15 cellular contexts compared by ENCODE assay signal in genomic region chr6:36857325-36857724, GRCh38. TPM values are rescaled to one million over a fixed set of nuclear protein-coding genes. Genes with fewer than 3 reads are reported as not detected.
A peak's percentile ranks its signal among the peaks of the same experiment; 100 is the strongest.
DNase-seq lines count a peak whose midpoint lies in the region; ATAC-seq and TF ChIP-seq lines count a peak whose summit lies in the region.
"Had no signal": no experiment of that assay in that cellular context is flagged by ENCODE, and none has a peak within 500 bp of the region (broad histone marks: within the 10 kb centered on the region; RNA-seq: fewer than 3 reads in every experiment).

No MANE protein-coding gene starts in this region.

- H3K36me3 Mint-ChIP-seq in endothelial cell (ENCODE audit: low read depth, unreplicated experiment): peaks cover 22% of the 10 kb centered on the region

- H3K4me1 Mint-ChIP-seq in endothelial cell (ENCODE audit: unreplicated experiment): peaks cover 11% of the 10 kb centered on the region

- intact Hi-C loops in left ventricle myocardium inferior (cut with micrococcal nuclease) (no loop called here), left cardiac atrium (cut with DNase I) (no loop called here), Panc1 (cut with micrococcal nuclease; ENCODE audit: unreplicated experiment) (no loop called here), vagina (cut with DNase I) (no loop called here)

- no TSS peak for BruUV-seq in Panc1 (replicated peaks; lab: Mats Ljungman, UMichigan)

- H2AFZ ChIP-seq in osteoblast (ENCODE audit: low read length): no peak overlapping the region
- H2AFZ ChIP-seq: GM23338 had no signal

- peak overlapping the region; percentile 73 for H3K4me3 Mint-ChIP-seq in endothelial cell (ENCODE audit: unreplicated experiment)
- H3K4me3 Mint-ChIP-seq: CD14-positive monocyte; CD8-positive, alpha-beta T cell; GM23338 had no signal

- peaks cover 3% of the 10 kb centered on the region for H4K20me1 ChIP-seq in osteoblast (ENCODE audit: insufficient read depth, low read length)

- DNase-seq in left ventricle myocardium inferior: no peak
- DNase-seq in left cardiac atrium: no peak
- DNase-seq in Panc1 (ENCODE audit: low read depth, low spot score): no peak
- DNase-seq in endothelial cell (ENCODE audit: low spot score): no peak
- peak in 1 of 2 donors; percentile 64 for DNase-seq in vagina (ENCODE audit: extremely low spot score in 2 of 2)
- DNase-seq in SK-N-DZ (ENCODE audit: low spot score): no peak
- no peak for DNase-seq in osteoblast (ENCODE audit: insufficient read length, low spot score, missing footprints)
- DNase-seq: COR-L47, DND-41, GDM1, H9 had no signal

- H3K27me3 ChIP-seq in left ventricle myocardium inferior (ENCODE audit: low read depth) (no peaks in the 10 kb centered on the region), Panc1 (ENCODE audit: control insufficient read depth, insufficient read depth, low read length) (no peaks in the 10 kb centered on the region), vagina (no peaks in the 10 kb centered on the region), osteoblast (ENCODE audit: insufficient read depth, low read length) (no peaks in the 10 kb centered on the region)

- in situ Hi-C loops in Panc1 (cut with HindIII; ENCODE audit: low pct_unique_long_range_greater_than_20kb, low sequenced_read_pairs): no loop called here

- H3K27ac Mint-ChIP-seq in endothelial cell (ENCODE audit: unreplicated experiment): no peak overlapping the region
- H3K27ac Mint-ChIP-seq: CD14-positive monocyte; CD8-positive, alpha-beta T cell; GM23338 had no signal

- ATAC-seq in left cardiac atrium: no peak
- no peak for ATAC-seq in Panc1
- ATAC-seq: CD8-positive, alpha-beta T cell; GM23338 had no signal

- H3K9me3 Mint-ChIP-seq in endothelial cell (ENCODE audit: unreplicated experiment): no peaks in the 10 kb centered on the region
- H3K9me3 Mint-ChIP-seq: CD8-positive, alpha-beta T cell; H9 had no signal

- peaks cover 13% of the 10 kb centered on the region for H3K36me3 ChIP-seq in left ventricle myocardium inferior
- peaks cover 11% of the 10 kb centered on the region for H3K36me3 ChIP-seq in Panc1 (ENCODE audit: control insufficient read depth, insufficient read depth, low read length)
- peaks cover 0 to 7% of the 10 kb centered on the region in 2 donors for H3K36me3 ChIP-seq in vagina
- H3K36me3 ChIP-seq in osteoblast (ENCODE audit: insufficient read depth, low read length): peaks cover 20% of the 10 kb centered on the region

- H3K4me3 ChIP-seq in left ventricle myocardium inferior (no peak overlapping the region), Panc1 (ENCODE audit: low read depth in 2 of 2, low read length in 2 of 2) (no peak overlapping the region), vagina (no peak overlapping the region), osteoblast (ENCODE audit: insufficient read depth, low read length) (no peak overlapping the region)
- H3K4me3 ChIP-seq: GM23338 had no signal

- no peak overlapping the region for H3K4me2 ChIP-seq in osteoblast (ENCODE audit: insufficient read depth, low read length)
- H3K4me2 ChIP-seq: GM23338 had no signal

- no peak for TF ChIP-seq POLR2A in vagina (IDR thresholded peaks at IDR 0.05)

- no peaks in the 10 kb centered on the region for H3K27me3 Mint-ChIP-seq in endothelial cell (ENCODE audit: unreplicated experiment)

- H3K4me1 ChIP-seq in left ventricle myocardium inferior (peaks cover 88% of the 10 kb centered on the region), Panc1 (ENCODE audit: control insufficient read depth, insufficient read depth, low read length) (peaks cover 9% of the 10 kb centered on the region), vagina (peaks cover 35% of the 10 kb centered on the region), osteoblast (ENCODE audit: insufficient read depth, low read length) (peaks cover 24% of the 10 kb centered on the region)

- no peak for TF ChIP-seq CTCF in left ventricle myocardium inferior (IDR thresholded peaks at IDR 0.05; ENCODE audit: borderline replicate concordance)
- no peak for TF ChIP-seq CTCF in Panc1 (IDR thresholded peaks at IDR 0.05)
- no peak for TF ChIP-seq CTCF in endothelial cell (IDR thresholded peaks at IDR 0.05; ENCODE audit: unreplicated experiment)
- TF ChIP-seq CTCF in vagina (IDR thresholded peaks at IDR 0.05): no peak
- TF ChIP-seq CTCF in osteoblast (IDR thresholded peaks at IDR 0.05; ENCODE audit: extremely low read depth, low read depth, low read length): no peak

- CTCF ChIA-PET in Panc1 (lab: Charles Lee): interaction anchor here (0.7 kb wide), 1 partner anchor 73 kb away, joined by 3 read pairs; no protein-coding TSS in a partner anchor

- H3K9me3 ChIP-seq in left ventricle myocardium inferior (replicated peaks) (no peaks in the 10 kb centered on the region), Panc1 (ENCODE audit: control insufficient read depth, insufficient read depth, low read depth, low read length) (no peaks in the 10 kb centered on the region), vagina (no peaks in the 10 kb centered on the region), osteoblast (ENCODE audit: low read depth, low read length) (no peaks in the 10 kb centered on the region)

- H3K79me2 ChIP-seq in osteoblast (ENCODE audit: insufficient read depth, low read length): peaks cover 13% of the 10 kb centered on the region

- POLR2A ChIA-PET in Panc1 (lab: Charles Lee): no interaction called here

- H3K27ac ChIP-seq in left ventricle myocardium inferior (replicated peaks) (peak overlapping the region; percentile 74), Panc1 (ENCODE audit: low read length) (peak overlapping the region; percentile 67), vagina (peak overlapping the region; percentile 61), osteoblast (ENCODE audit: low read depth, low read length) (no peak overlapping the region)
- H3K27ac ChIP-seq: 22Rv1 had no signal

RNA-seq across cellular contexts. Expression of gene PPIL1, which starts 17.3 kb away (rescaled TPM):
- total RNA-seq in left ventricle myocardium inferior: 69.1 TPM
- total RNA-seq in left cardiac atrium: 10 to 100 TPM; 52.4 to 56.3 TPM
- 44.1 TPM for total RNA-seq in Panc1 (2021; ENCODE audit: unreplicated experiment)
- 34.5 TPM for polyA plus RNA-seq in Panc1 (2012; ENCODE audit: insufficient read length)
- 33.4 TPM for total RNA-seq in endothelial cell (ENCODE audit: unreplicated experiment)
- total RNA-seq in vagina: 18.9 TPM
- 92.8 and 98.3 TPM in 2 replicates for polyA plus RNA-seq in SK-N-DZ (2014; cell fraction: cytosol; rRNA removed)
- polyA plus RNA-seq in SK-N-DZ (2014; cell fraction: nucleus; rRNA removed): 40.9 and 44.3 TPM in 2 replicates
- total RNA-seq in osteoblast: 9.8 and 10.9 TPM in 2 replicates

RNA-seq across cellular contexts. Expression of gene CPNE5, which starts 18.1 kb away (rescaled TPM):
- total RNA-seq in left ventricle myocardium inferior (26.5 TPM), left cardiac atrium (10 to 100 TPM; 14.7 to 63.5 TPM), Panc1 (2021; ENCODE audit: unreplicated experiment) (0.44 TPM), endothelial cell (ENCODE audit: unreplicated experiment) (24.9 TPM), vagina (6.6 TPM), osteoblast (under 0.01 TPM in 1 of 2 replicates, not detected in the other)
- polyA plus RNA-seq in Panc1 (2012; ENCODE audit: insufficient read length): 1.5 TPM
- polyA plus RNA-seq in SK-N-DZ (2014; cell fraction: cytosol; rRNA removed): 0.09 and 0.37 TPM in 2 replicates
- 0.07 and 0.27 TPM in 2 replicates for polyA plus RNA-seq in SK-N-DZ (2014; cell fraction: nucleus; rRNA removed)

RNA-seq across cellular contexts. Expression of gene C6orf89, which starts 28.4 kb away (rescaled TPM):
- 76.4 TPM for total RNA-seq in left ventricle myocardium inferior
- 10 to 100 TPM; 62.9 to 74.1 TPM for total RNA-seq in left cardiac atrium
- 59.2 TPM for total RNA-seq in Panc1 (2021; ENCODE audit: unreplicated experiment)
- 32.3 TPM for polyA plus RNA-seq in Panc1 (2012; ENCODE audit: insufficient read length)
- total RNA-seq in endothelial cell (ENCODE audit: unreplicated experiment): 43.2 TPM
- total RNA-seq in vagina: 36.8 TPM
- polyA plus RNA-seq in SK-N-DZ (2014; cell fraction: cytosol; rRNA removed): 23.4 and 37.6 TPM in 2 replicates
- polyA plus RNA-seq in SK-N-DZ (2014; cell fraction: nucleus; rRNA removed): 15.3 and 17.5 TPM in 2 replicates
- total RNA-seq in osteoblast: 59.0 and 60.1 TPM in 2 replicates
